In genomic region chr11:66172146-66172545, GRCh38 we compare ENCODE assay signal across 1 cellular context.
TF ChIP-seq lines count a peak whose summit lies in the region.

No MANE protein-coding gene starts in this region.

TF ChIP-seq in WTC11, 78 proteins besides CTCF, POLR2A, EP300 and RAD21 (continued from another document):
- TF ChIP-seq, protein P1, sequence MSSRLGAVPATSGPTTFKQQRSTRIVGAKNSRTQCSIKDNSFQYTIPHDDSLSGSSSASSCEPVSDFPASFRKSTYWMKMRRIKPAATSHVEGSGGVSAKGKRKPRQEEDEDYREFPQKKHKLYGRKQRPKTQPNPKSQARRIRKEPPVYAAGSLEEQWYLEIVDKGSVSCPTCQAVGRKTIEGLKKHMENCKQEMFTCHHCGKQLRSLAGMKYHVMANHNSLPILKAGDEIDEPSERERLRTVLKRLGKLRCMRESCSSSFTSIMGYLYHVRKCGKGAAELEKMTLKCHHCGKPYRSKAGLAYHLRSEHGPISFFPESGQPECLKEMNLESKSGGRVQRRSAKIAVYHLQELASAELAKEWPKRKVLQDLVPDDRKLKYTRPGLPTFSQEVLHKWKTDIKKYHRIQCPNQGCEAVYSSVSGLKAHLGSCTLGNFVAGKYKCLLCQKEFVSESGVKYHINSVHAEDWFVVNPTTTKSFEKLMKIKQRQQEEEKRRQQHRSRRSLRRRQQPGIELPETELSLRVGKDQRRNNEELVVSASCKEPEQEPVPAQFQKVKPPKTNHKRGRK (CRISPR knock-in tag; IDR thresholded peaks at IDR 0.05; ENCODE audit: borderline replicate concordance): no peak
- no peak for TF ChIP-seq ZNF138 (CRISPR knock-in tag; conservative IDR thresholded peaks at IDR 0.05)
- TF ChIP-seq ZNF232 (CRISPR knock-in tag; IDR thresholded peaks at IDR 0.05): no peak
- no peak for TF ChIP-seq HMGA2 (CRISPR knock-in tag; IDR thresholded peaks at IDR 0.05)
- TF ChIP-seq, protein P2, sequence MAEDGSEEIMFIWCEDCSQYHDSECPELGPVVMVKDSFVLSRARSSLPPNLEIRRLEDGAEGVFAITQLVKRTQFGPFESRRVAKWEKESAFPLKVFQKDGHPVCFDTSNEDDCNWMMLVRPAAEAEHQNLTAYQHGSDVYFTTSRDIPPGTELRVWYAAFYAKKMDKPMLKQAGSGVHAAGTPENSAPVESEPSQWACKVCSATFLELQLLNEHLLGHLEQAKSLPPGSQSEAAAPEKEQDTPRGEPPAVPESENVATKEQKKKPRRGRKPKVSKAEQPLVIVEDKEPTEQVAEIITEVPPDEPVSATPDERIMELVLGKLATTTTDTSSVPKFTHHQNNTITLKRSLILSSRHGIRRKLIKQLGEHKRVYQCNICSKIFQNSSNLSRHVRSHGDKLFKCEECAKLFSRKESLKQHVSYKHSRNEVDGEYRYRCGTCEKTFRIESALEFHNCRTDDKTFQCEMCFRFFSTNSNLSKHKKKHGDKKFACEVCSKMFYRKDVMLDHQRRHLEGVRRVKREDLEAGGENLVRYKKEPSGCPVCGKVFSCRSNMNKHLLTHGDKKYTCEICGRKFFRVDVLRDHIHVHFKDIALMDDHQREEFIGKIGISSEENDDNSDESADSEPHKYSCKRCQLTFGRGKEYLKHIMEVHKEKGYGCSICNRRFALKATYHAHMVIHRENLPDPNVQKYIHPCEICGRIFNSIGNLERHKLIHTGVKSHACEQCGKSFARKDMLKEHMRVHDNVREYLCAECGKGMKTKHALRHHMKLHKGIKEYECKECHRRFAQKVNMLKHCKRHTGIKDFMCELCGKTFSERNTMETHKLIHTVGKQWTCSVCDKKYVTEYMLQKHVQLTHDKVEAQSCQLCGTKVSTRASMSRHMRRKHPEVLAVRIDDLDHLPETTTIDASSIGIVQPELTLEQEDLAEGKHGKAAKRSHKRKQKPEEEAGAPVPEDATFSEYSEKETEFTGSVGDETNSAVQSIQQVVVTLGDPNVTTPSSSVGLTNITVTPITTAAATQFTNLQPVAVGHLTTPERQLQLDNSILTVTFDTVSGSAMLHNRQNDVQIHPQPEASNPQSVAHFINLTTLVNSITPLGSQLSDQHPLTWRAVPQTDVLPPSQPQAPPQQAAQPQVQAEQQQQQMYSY (CRISPR knock-in tag; IDR thresholded peaks at IDR 0.05): no peak
- TF ChIP-seq, protein P3, sequence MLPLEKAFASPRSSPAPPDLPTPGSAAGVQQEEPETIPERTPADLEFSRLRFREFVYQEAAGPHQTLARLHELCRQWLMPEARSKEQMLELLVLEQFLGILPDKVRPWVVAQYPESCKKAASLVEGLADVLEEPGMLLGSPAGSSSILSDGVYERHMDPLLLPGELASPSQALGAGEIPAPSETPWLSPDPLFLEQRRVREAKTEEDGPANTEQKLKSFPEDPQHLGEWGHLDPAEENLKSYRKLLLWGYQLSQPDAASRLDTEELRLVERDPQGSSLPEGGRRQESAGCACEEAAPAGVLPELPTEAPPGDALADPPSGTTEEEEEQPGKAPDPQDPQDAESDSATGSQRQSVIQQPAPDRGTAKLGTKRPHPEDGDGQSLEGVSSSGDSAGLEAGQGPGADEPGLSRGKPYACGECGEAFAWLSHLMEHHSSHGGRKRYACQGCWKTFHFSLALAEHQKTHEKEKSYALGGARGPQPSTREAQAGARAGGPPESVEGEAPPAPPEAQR (CRISPR knock-in tag; IDR thresholded peaks at IDR 0.05): no peak
